Comparison of ENCODE assay signal across 8 cellular contexts in genomic region chr2:161159829-161160225, GRCh38. TPM values are rescaled to one million over a fixed set of nuclear protein-coding genes. Genes with fewer than 3 reads are reported as not detected.
DNase-seq lines count a peak whose midpoint lies in the region; ATAC-seq and TF ChIP-seq lines count a peak whose summit lies in the region.

No MANE protein-coding gene starts in this region.

- H3K27me3 Mint-ChIP-seq in stimulated activated naive B cell treated with anti-CD40 and anti-IgM and Interleukin-4, amounts not matched to agents 10 μg/mL and 1 μg/mL and 100 μg/mL, for 72 hours, result no peaks in the 10 kb centered on the region

- H3K4me2 ChIP-seq in OCI-LY7 (ENCODE audit: low read length) (peak overlapping the region; percentile 84), fibroblast of lung (ENCODE audit: extremely low read depth, insufficient read depth, low read length) (peak overlapping the region; percentile 85)

- H3K4me3 ChIP-seq in heart right ventricle, result peak overlapping the region in 9 of 10 donors; percentile 60 to 92 (median 82)
- peak overlapping the region; percentile 85 for H3K4me3 ChIP-seq in OCI-LY7 (ENCODE audit: low read depth, low read length, poor library complexity, severe bottlenecking)
- H3K4me3 ChIP-seq in fibroblast of lung (replicated peaks in 1 of 4; ENCODE audit: control extremely low read depth in 1 of 4, insufficient read depth in 1 of 4, low read depth in 3 of 4, low read length in 4 of 4), result peak overlapping the region; percentile 40 to 89 (median 60)

- WGBS in heart right ventricle, 2 donors, result 9 to 15% methylated on average over 7 of the region's 7 CpGs

- no peaks in the 10 kb centered on the region for H3K27me3 ChIP-seq in heart right ventricle
- H3K27me3 ChIP-seq in fibroblast of lung (ENCODE audit: control insufficient read depth, insufficient read depth, low read length), result no peaks in the 10 kb centered on the region

- no peaks in the 10 kb centered on the region for H3K9me3 ChIP-seq in heart right ventricle
- no peaks in the 10 kb centered on the region for H3K9me3 ChIP-seq in OCI-LY7 (ENCODE audit: low read length)
- H3K9me3 ChIP-seq in fibroblast of lung (ENCODE audit: control insufficient read depth, insufficient read depth, low read depth, low read length), result no peaks in the 10 kb centered on the region

- no peak for TF ChIP-seq CTCF in heart right ventricle (IDR thresholded peaks at IDR 0.05)
- no peak for TF ChIP-seq CTCF in OCI-LY7 (conservative IDR thresholded peaks at IDR 0.05; ENCODE audit: low read length)
- TF ChIP-seq CTCF in fibroblast of lung (conservative IDR thresholded peaks at IDR 0.05 in 1 of 2, IDR thresholded peaks at IDR 0.05 in 1 of 2; ENCODE audit: low read depth in 1 of 2, low read length in 2 of 2), result no peak
- TF ChIP-seq CTCF in GM13976 (IDR thresholded peaks at IDR 0.05; ENCODE audit: borderline replicate concordance, control extremely low read depth, extremely low read depth, insufficient read depth, missing control alignments), result no peak

- H3K9me2 ChIP-seq in OCI-LY7 (ENCODE audit: insufficient read depth, low read length), result no peaks in the 10 kb centered on the region

- intact Hi-C loops in heart right ventricle (cut with DNase I) (loop anchor here in 1 of 10 donors (2.0 kb wide), 1 partner anchor 149 kb away; the partner anchor contains the start of gene PSMD14), Right ventricle myocardium inferior (cut with DNase I) (no loop called here), OCI-LY7 (cut with micrococcal nuclease; ENCODE audit: unreplicated experiment) (loop anchor here (1.0 to 10.0 kb wide), 5 partner anchors 21 to 455 kb away; partner anchors contain the start of gene PSMD14)

- peaks cover 2 to 47% (median 30%) of the 10 kb centered on the region in 9 donors for H3K4me1 ChIP-seq in heart right ventricle
- H3K4me1 ChIP-seq in OCI-LY7 (ENCODE audit: insufficient read depth, low read length, poor library complexity, severe bottlenecking), result peaks cover 27% of the 10 kb centered on the region
- peaks cover 2% of the 10 kb centered on the region for H3K4me1 ChIP-seq in fibroblast of lung (ENCODE audit: control insufficient read depth, extremely low read depth, insufficient read depth, low read length)

- DNase-seq in heart right ventricle (no peak), Right ventricle myocardium inferior (ENCODE audit: missing footprints) (no peak), OCI-LY7 (ENCODE audit: low spot score) (no peak), fibroblast of lung (ENCODE audit: low read depth in 2 of 2) (no peak), NCI-H1105 treated with DMSO at 0.1 percent for 48 hours (lab: John Stamatoyannopoulos, UW) (no peak), KG1 (lab: John Stamatoyannopoulos, UW) (no peak), GM13976 (ENCODE audit: low spot score) (no peak)
- DNase-seq in stimulated activated naive B cell treated with anti-CD40 and anti-IgM and Interleukin-4, amounts not matched to agents 10 μg/mL and 1 μg/mL and 100 μg/mL, for 72 hours, result no peak

- H3K27ac Mint-ChIP-seq in stimulated activated naive B cell treated with anti-CD40 and anti-IgM and Interleukin-4, amounts not matched to agents 10 μg/mL and 1 μg/mL and 100 μg/mL, for 72 hours, result peak overlapping the region; percentile 67

- peaks cover 30 to 46% of the 10 kb centered on the region in 2 donors for H3K36me3 Mint-ChIP-seq in stimulated activated naive B cell treated with anti-CD40 and anti-IgM and Interleukin-4, amounts not matched to agents 10 μg/mL and 1 μg/mL and 100 μg/mL, for 72 hours

- H3K9me3 Mint-ChIP-seq in stimulated activated naive B cell treated with anti-CD40 and anti-IgM and Interleukin-4, amounts not matched to agents 10 μg/mL and 1 μg/mL and 100 μg/mL, for 72 hours, result no peaks in the 10 kb centered on the region

- TSS peak; percentile 92 for BruUV-seq in OCI-LY7 (replicated peaks; lab: Mats Ljungman, UMichigan)

- POLR2A ChIA-PET in OCI-LY7 (lab: Charles Lee), result interaction anchor here (0.6 to 0.8 kb wide), 2 partner anchors 53 to 1444 kb away, joined by 5 to 6 read pairs; no protein-coding TSS in a partner anchor

- ATAC-seq in heart right ventricle (no peak), Right ventricle myocardium inferior (no peak)
- ATAC-seq in stimulated activated naive B cell treated with anti-CD40 and anti-IgM and Interleukin-4, amounts not matched to agents 10 μg/mL and 1 μg/mL and 100 μg/mL, for 72 hours (replicated peaks), result no peak

- H3K36me3 ChIP-seq in heart right ventricle, result peaks cover 0 to 21% (median 4%) of the 10 kb centered on the region in 9 donors
- peaks cover 20% of the 10 kb centered on the region for H3K36me3 ChIP-seq in OCI-LY7 (ENCODE audit: insufficient read depth, low read length)
- H3K36me3 ChIP-seq in fibroblast of lung (ENCODE audit: control insufficient read depth, insufficient read depth, low read length), result no peaks in the 10 kb centered on the region

- peak overlapping the region; percentile 91 to 98 for H3K4me3 Mint-ChIP-seq in stimulated activated naive B cell treated with anti-CD40 and anti-IgM and Interleukin-4, amounts not matched to agents 10 μg/mL and 1 μg/mL and 100 μg/mL, for 72 hours

- H3K27ac ChIP-seq in heart right ventricle (peak overlapping the region in 9 of 10 donors; percentile 82 to 97 (median 90)), OCI-LY7 (ENCODE audit: low read depth, low read length, poor library complexity, severe bottlenecking) (peak overlapping the region; percentile 91), fibroblast of lung (ENCODE audit: insufficient read depth, low read length) (peak overlapping the region; percentile 61)

- no peak overlapping the region for H3K9ac ChIP-seq in fibroblast of lung (ENCODE audit: insufficient read depth, low read length)

- H3K4me1 Mint-ChIP-seq in stimulated activated naive B cell treated with anti-CD40 and anti-IgM and Interleukin-4, amounts not matched to agents 10 μg/mL and 1 μg/mL and 100 μg/mL, for 72 hours, result peaks cover 27 to 74% of the 10 kb centered on the region in 2 donors

- peaks cover 6% of the 10 kb centered on the region for H4K20me1 ChIP-seq in OCI-LY7 (ENCODE audit: insufficient read depth, low read length)
- no peaks in the 10 kb centered on the region for H4K20me1 ChIP-seq in fibroblast of lung (ENCODE audit: control insufficient read depth, extremely low read depth, insufficient read depth, low read length)

- H2AFZ ChIP-seq in OCI-LY7 (ENCODE audit: low read length) (peak overlapping the region; percentile 80), fibroblast of lung (ENCODE audit: low read length) (peak overlapping the region; percentile 76)

- H3K79me2 ChIP-seq in OCI-LY7 (ENCODE audit: insufficient read depth, low read depth, low read length), result peaks cover 30% of the 10 kb centered on the region
- peaks cover 41% of the 10 kb centered on the region for H3K79me2 ChIP-seq in fibroblast of lung (ENCODE audit: control insufficient read depth, insufficient read depth, low read length)

- in situ Hi-C loops in GM13976 (cut with MboI; ENCODE audit: low sequenced_read_pairs, unreplicated experiment), result no loop called here

- CTCF ChIA-PET in OCI-LY7 (lab: Charles Lee; ENCODE audit: unreplicated experiment), result no interaction called here

RNA-seq across cellular contexts. Expression of gene TANK, which starts 0.4 kb away (rescaled TPM):
- total RNA-seq in heart right ventricle, result 10 to 100 TPM; 25.0 to 39.7 (median 31.4) TPM
- 10 to 100 TPM; 20.4 to 24.3 TPM for polyA plus RNA-seq in heart right ventricle
- 30.9 TPM for total RNA-seq in Right ventricle myocardium inferior
- 43.4 and 52.6 TPM in 2 replicates for total RNA-seq in OCI-LY7 (2014; rRNA removed; shearing (Covaris generic))
- 64.9 and 78.0 TPM in 2 replicates for total RNA-seq in OCI-LY7 (2022)
- total RNA-seq in fibroblast of lung, result 104 and 113 TPM in 2 replicates
- 66.5 and 96.4 TPM in 2 replicates for polyA plus RNA-seq in fibroblast of lung
- polyA plus RNA-seq in fibroblast of lung (2012), result 44.1 and 57.6 TPM in 2 replicates
- polyA minus RNA-seq in fibroblast of lung (ENCODE audit: low replicate concordance), result 5.0 and 15.7 TPM in 2 replicates
